ENCODE assay signal across 8 cellular contexts in genomic region chr2:87647737-87648498, GRCh38.
DNase-seq lines count a peak whose midpoint lies in the region; ATAC-seq, FAIRE-seq and TF ChIP-seq lines count a peak whose summit lies in the region.
"Not testable (repeated sequence)": the region's sequence is repeated elsewhere in the genome, so short reads cannot be mapped to it uniquely, and the experiment has no call there.

No MANE protein-coding gene starts in this region.

- not testable (repeated sequence) for H3K36me3 Mint-ChIP-seq in activated CD8-positive, alpha-beta T cell treated with anti-CD3 and anti-CD28 coated beads for 36 hours (ENCODE audit: low read depth)

- H3K9me3 Mint-ChIP-seq in activated CD8-positive, alpha-beta T cell treated with anti-CD3 and anti-CD28 coated beads for 36 hours: not testable (repeated sequence)

- POLR2A ChIA-PET in activated CD8-positive, alpha-beta T cell treated with anti-CD3 and anti-CD28 coated beads for 36 hours (lab: Charles Lee): not testable (repeated sequence)

- not testable (repeated sequence) for H3K4me1 Mint-ChIP-seq in activated CD8-positive, alpha-beta T cell treated with anti-CD3 and anti-CD28 coated beads for 36 hours (ENCODE audit: low read depth)

- H3K27ac ChIP-seq in breast epithelium: peak overlapping the region; percentile 33 to 63
- not testable (repeated sequence) for H3K27ac ChIP-seq in right lobe of liver, pancreas, thyroid gland

- H3K36me3 ChIP-seq in breast epithelium, right lobe of liver, pancreas, thyroid gland: not testable (repeated sequence)

- not testable (repeated sequence) for H3K27me3 ChIP-seq in breast epithelium, right lobe of liver, pancreas, thyroid gland

- not testable (repeated sequence) for H3K9me3 ChIP-seq in breast epithelium, right lobe of liver, pancreas, thyroid gland

- WGBS in right lobe of liver (ENCODE audit: insufficient coverage, low coverage, low lambda C conversion rate, missing lambda C conversion rate): 67% methylated on average over 1 of the region's 5 CpGs
- 41 to 53% methylated on average over 3 to 4 of the region's 5 CpGs for WGBS in pancreas, 2 donors
- 50 to 52% methylated on average over 2 of the region's 5 CpGs for WGBS in thyroid gland, 2 donors

- not testable (repeated sequence) for H3K4me3 ChIP-seq in breast epithelium; right lobe of liver; pancreas; thyroid gland (replicated peaks in 1 of 3)

- FAIRE-seq in pancreas (lab: Jason Lieb, UNC): not testable (repeated sequence)

- intact Hi-C loops in activated CD8-positive, alpha-beta T cell treated with anti-CD3 and anti-CD28 coated beads for 36 hours (cut with micrococcal nuclease); breast epithelium (cut with DNase I; ENCODE audit: low total_unique reads); Right ventricle myocardium superior (cut with DNase I); right lobe of liver (cut with DNase I); pancreas (cut with DNase I); thyroid gland (cut with DNase I): not testable (repeated sequence)

- not testable (repeated sequence) for H3K4me3 Mint-ChIP-seq in activated CD8-positive, alpha-beta T cell treated with anti-CD3 and anti-CD28 coated beads for 36 hours

- TF ChIP-seq CTCF in activated CD8-positive, alpha-beta T cell treated with anti-CD3 and anti-CD28 coated beads for 36 hours (IDR thresholded peaks at IDR 0.05); breast epithelium (IDR thresholded peaks at IDR 0.05); right lobe of liver (IDR thresholded peaks at IDR 0.05); pancreas (IDR thresholded peaks at IDR 0.05); thyroid gland (IDR thresholded peaks at IDR 0.05): not testable (repeated sequence)

- not testable (repeated sequence) for H3K4me1 ChIP-seq in breast epithelium, right lobe of liver, pancreas, thyroid gland

- not testable (repeated sequence) for H3K27ac Mint-ChIP-seq in activated CD8-positive, alpha-beta T cell treated with anti-CD3 and anti-CD28 coated beads for 36 hours

- TF ChIP-seq POLR2A in breast epithelium (IDR thresholded peaks at IDR 0.05); right lobe of liver (IDR thresholded peaks at IDR 0.05); thyroid gland (IDR thresholded peaks at IDR 0.05): not testable (repeated sequence)

- peak; percentile 64 for ATAC-seq in activated CD8-positive, alpha-beta T cell treated with anti-CD3 and anti-CD28 coated beads for 36 hours
- peak; percentile 47 for ATAC-seq in Right ventricle myocardium superior (ENCODE audit: poor library complexity)
- ATAC-seq in right lobe of liver: peak; percentile 39 to 62 (median 60)
- ATAC-seq in pancreas: peak; percentile 46 to 87 (median 74)

- H3K27me3 Mint-ChIP-seq in activated CD8-positive, alpha-beta T cell treated with anti-CD3 and anti-CD28 coated beads for 36 hours: not testable (repeated sequence)

- peak; percentile 20 for DNase-seq in M059J (ENCODE audit: low read depth)
- DNase-seq in activated CD8-positive, alpha-beta T cell treated with anti-CD3 and anti-CD28 coated beads for 36 hours; breast epithelium (ENCODE audit: low spot score in 2 of 2); Right ventricle myocardium superior; right lobe of liver: not testable (repeated sequence)
- DNase-seq in astrocyte of the hippocampus (ENCODE audit: low read depth, low spot score): peak; percentile 60
- peak in 2 of 6 donors; percentile 19 to 23 for DNase-seq in pancreas
- DNase-seq in thyroid gland: peak; percentile 11 to 14

- CTCF ChIA-PET in activated CD8-positive, alpha-beta T cell treated with anti-CD3 and anti-CD28 coated beads for 36 hours (lab: Charles Lee): not testable (repeated sequence)
